Comparison of ENCODE assay signal across 1 cellular context in genomic region chr2:241317391-241317790, GRCh38.
TF ChIP-seq lines count a peak whose summit lies in the region.

No MANE protein-coding gene starts in this region.

TF ChIP-seq in SK-N-SH, 30 proteins besides CTCF, POLR2A, EP300 and RAD21 (continued from another document):
- no peak for TF ChIP-seq USF2 (IDR thresholded peaks at IDR 0.05; ENCODE audit: borderline replicate concordance, low read depth, low read length)
